20 cellular contexts compared by ENCODE assay signal in genomic region chr17:27539152-27539551, GRCh38.
DNase-seq lines count a peak whose midpoint lies in the region; ATAC-seq and TF ChIP-seq lines count a peak whose summit lies in the region.
"Had no signal": no experiment of that assay in that cellular context is flagged by ENCODE, and none has a peak within 500 bp of the region (broad histone marks: within the 10 kb centered on the region; RNA-seq: fewer than 3 reads in every experiment).

No MANE protein-coding gene starts in this region.

- H2AFZ ChIP-seq in H9 (ENCODE audit: low read length) = no peak overlapping the region

- no peaks in the 10 kb centered on the region for H3K27me3 Mint-ChIP-seq in H9 (ENCODE audit: low read depth)
- H3K27me3 Mint-ChIP-seq in dendritic cell treated with granulocyte-macrophage colony-stimulating factor and Interleukin-4, amounts not matched to agents 40 ng/mL and 50 ng/mL, for 4 days = peaks cover 1% of the 10 kb centered on the region
- H3K27me3 Mint-ChIP-seq: activated CD4-positive, alpha-beta T cell treated with anti-CD3 and anti-CD28 coated beads, Interleukin-2, amount 10 ng/mL, durations not matched to agents 24 days and 14 days; CD4-positive, CD25-positive, alpha-beta regulatory T cell had no signal

- no peak overlapping the region for H2BK15ac ChIP-seq in H9 (ENCODE audit: low read depth, low read length)

- no peak overlapping the region for H3K18ac ChIP-seq in H9 (ENCODE audit: insufficient read length, low read depth, low read length)

- H3K14ac ChIP-seq in H9 (ENCODE audit: insufficient read depth, low read length) = 0 out of 2 replicates have a peak overlapping the region, but pooled peaks have one; percentile 14

- no peak for TF ChIP-seq POLR2A in ovary (IDR thresholded peaks at IDR 0.05)
- no peak for TF ChIP-seq POLR2A in transverse colon (IDR thresholded peaks at IDR 0.05)

- no peak overlapping the region for H4K5ac ChIP-seq in H9 (ENCODE audit: insufficient read length, low read depth, low read length)

- H4K91ac ChIP-seq in H9 (ENCODE audit: insufficient read length, low read depth, low read length) = no peak overlapping the region

- H3K79me1 ChIP-seq in H9 (ENCODE audit: insufficient read depth, low read depth, low read length, poor library complexity, severe bottlenecking) = peaks cover 4% of the 10 kb centered on the region

- TF ChIP-seq EP300 in ovary (IDR thresholded peaks at IDR 0.05) = no peak
- no peak for TF ChIP-seq EP300 in transverse colon (IDR thresholded peaks at IDR 0.05; ENCODE audit: low read depth)

- in situ Hi-C loops in transverse colon (cut with MboI; ENCODE audit: low pct_ligation_motif_present in 1 of 4, low pct_unique_long_range_greater_than_20kb in 1 of 4, low sequenced_read_pairs in 3 of 4) = loop anchor here in 1 of 4 donors (25.0 kb wide), 1 partner anchor 177 kb away; no protein-coding TSS in a partner anchor

- no peaks in the 10 kb centered on the region for H3K9me3 Mint-ChIP-seq in H9
- no peaks in the 10 kb centered on the region for H3K9me3 Mint-ChIP-seq in dendritic cell treated with granulocyte-macrophage colony-stimulating factor and Interleukin-4, amounts not matched to agents 40 ng/mL and 50 ng/mL, for 4 days
- H3K9me3 Mint-ChIP-seq: activated CD4-positive, alpha-beta T cell treated with anti-CD3 and anti-CD28 coated beads, Interleukin-2, amount 10 ng/mL, durations not matched to agents 24 days and 14 days; activated T-helper 2 cell treated with anti-CD3 and anti-CD28 coated beads, Interferon-gamma antibody, Interleukin-2, Interleukin-4, amounts not matched to agents 10 μg/mL and 5 μg/mL and 100 μg/mL, durations not matched to agents 14 hours and 24 hours and 36 hours; CD4-positive, CD25-positive, alpha-beta regulatory T cell; nephron; stimulated activated effector memory CD8-positive, alpha-beta T cell treated with anti-CD3 and anti-CD28 coated beads, Interleukin-12 subunit alpha, Interleukin-12 subunit beta, amount 100 ng/mL, for 72 hours had no signal

- H3K56ac ChIP-seq in H9 (ENCODE audit: insufficient read length, low read depth, low read length) = no peak overlapping the region

- no peaks in the 10 kb centered on the region for H3K9me3 ChIP-seq in H9 (ENCODE audit: control insufficient read depth, low read depth, low read length)
- H3K9me3 ChIP-seq in ovary = no peaks in the 10 kb centered on the region
- no peaks in the 10 kb centered on the region for H3K9me3 ChIP-seq in transverse colon
- H3K9me3 ChIP-seq: breast epithelium, thoracic aorta had no signal

- H4K20me1 ChIP-seq in H9 (ENCODE audit: control insufficient read depth, insufficient read depth, insufficient read length) = no peaks in the 10 kb centered on the region

- no peak overlapping the region for H3K4me2 ChIP-seq in H9 (ENCODE audit: insufficient read depth, insufficient read length, low read length)

- no peak overlapping the region for H3K4ac ChIP-seq in H9 (ENCODE audit: low read depth, low read length)

- no peaks in the 10 kb centered on the region for H3K23me2 ChIP-seq in H9 (ENCODE audit: insufficient read length, low read depth, low read length, poor library complexity, severe bottlenecking)

- H2BK20ac ChIP-seq in H9 (ENCODE audit: low read depth, low read length, poor library complexity, severe bottlenecking) = no peak overlapping the region

- no peak overlapping the region for H2AK5ac ChIP-seq in H9 (ENCODE audit: insufficient read length, low read length)

- H2BK5ac ChIP-seq in H9 (ENCODE audit: insufficient read length, low read length) = no peak overlapping the region

- H3K4me1 ChIP-seq in H9 (ENCODE audit: insufficient read depth, low read length) (no peaks in the 10 kb centered on the region; the same call in 1 of the 2 replicates), ovary (ENCODE audit: insufficient read depth) (peaks cover 27% of the 10 kb centered on the region), transverse colon (peaks cover 36 to 60% (median 47%) of the 10 kb centered on the region in 4 donors)

- H3K4me3 ChIP-seq in ovary (no peak overlapping the region), transverse colon (no peak overlapping the region)
- H3K4me3 ChIP-seq: breast epithelium, SK-N-MC, thoracic aorta had no signal

- peaks cover 7% of the 10 kb centered on the region; the same call in 1 of the 2 replicates for H3K79me2 ChIP-seq in H9 (ENCODE audit: insufficient read depth, low read length)

- H3K27ac Mint-ChIP-seq in H9 = peak overlapping the region in 2 of 3 experiments; percentile 19 to 81; a peak in 2 of 7 replicates
- H3K27ac Mint-ChIP-seq in dendritic cell treated with granulocyte-macrophage colony-stimulating factor and Interleukin-4, amounts not matched to agents 40 ng/mL and 50 ng/mL, for 4 days = peak overlapping the region; percentile 50
- H3K27ac Mint-ChIP-seq: activated T-helper 2 cell treated with anti-CD3 and anti-CD28 coated beads, Interferon-gamma antibody, Interleukin-2, Interleukin-4, amounts not matched to agents 10 μg/mL and 5 μg/mL and 100 μg/mL, durations not matched to agents 14 hours and 24 hours and 36 hours; nephron; stimulated activated effector memory CD8-positive, alpha-beta T cell treated with anti-CD3 and anti-CD28 coated beads, Interleukin-12 subunit alpha, Interleukin-12 subunit beta, amount 100 ng/mL, for 72 hours had no signal

- H3K36me3 Mint-ChIP-seq in H9 (ENCODE audit: insufficient read depth in 1 of 3, low read depth in 3 of 3) = no peaks in the 10 kb centered on the region
- H3K36me3 Mint-ChIP-seq in dendritic cell treated with granulocyte-macrophage colony-stimulating factor and Interleukin-4, amounts not matched to agents 40 ng/mL and 50 ng/mL, for 4 days (ENCODE audit: low read depth) = no peaks in the 10 kb centered on the region
- H3K36me3 Mint-ChIP-seq: CD4-positive, CD25-positive, alpha-beta regulatory T cell had no signal

- H3K4me3 Mint-ChIP-seq in H9 = no peak overlapping the region
- H3K4me3 Mint-ChIP-seq in dendritic cell treated with granulocyte-macrophage colony-stimulating factor and Interleukin-4, amounts not matched to agents 40 ng/mL and 50 ng/mL, for 4 days = no peak overlapping the region
- H3K4me3 Mint-ChIP-seq: activated CD4-positive, alpha-beta T cell treated with anti-CD3 and anti-CD28 coated beads, Interleukin-2, amount 10 ng/mL, durations not matched to agents 24 days and 14 days; CD4-positive, CD25-positive, alpha-beta regulatory T cell; nephron; stimulated activated effector memory CD8-positive, alpha-beta T cell treated with anti-CD3 and anti-CD28 coated beads, Interleukin-12 subunit alpha, Interleukin-12 subunit beta, amount 100 ng/mL, for 72 hours had no signal

- TF ChIP-seq CTCF in H9 (conservative IDR thresholded peaks at IDR 0.05) (no peak), ovary (IDR thresholded peaks at IDR 0.05) (no peak), transverse colon (IDR thresholded peaks at IDR 0.05) (no peak)

- H3K36me3 ChIP-seq in ovary = no peaks in the 10 kb centered on the region
- H3K36me3 ChIP-seq in transverse colon = no peaks in the 10 kb centered on the region
- H3K36me3 ChIP-seq: breast epithelium, thoracic aorta had no signal

- DNase-seq in H9 (no peak), ovary (no peak), transverse colon (no peak), AG20443 (ENCODE audit: low spot score) (no peak), NCI-H1417 (lab: John Stamatoyannopoulos, UW) (no peak)
- DNase-seq: activated CD4-positive, alpha-beta T cell treated with anti-CD3 and anti-CD28 coated beads, Interleukin-2, amount 10 ng/mL, durations not matched to agents 24 days and 14 days; CD4-positive, CD25-positive, alpha-beta regulatory T cell; Karpas-422; NCI-H1694 treated with DMSO at 0.1 percent for 48 hours; NCI-H69; stimulated activated CD4-positive, alpha-beta T cell treated with anti-CD3 and anti-CD28 coated beads, Interleukin-2, amount 100 ng/mL, for 24 hours; T-helper 2 cell had no signal

- no peak overlapping the region for H2BK120ac ChIP-seq in H9 (ENCODE audit: low read depth, low read length, poor library complexity, severe bottlenecking)

- no peak overlapping the region for H3K27ac ChIP-seq in H9 (ENCODE audit: insufficient read length, low read depth, low read length)
- H3K27ac ChIP-seq in ovary = peak overlapping the region; percentile 22 to 81
- H3K27ac ChIP-seq in transverse colon = peak overlapping the region; percentile 54 to 85 (median 70)
- H3K27ac ChIP-seq: SK-N-MC had no signal

- no peak overlapping the region for H2BK12ac ChIP-seq in H9 (ENCODE audit: insufficient read length, low read depth, low read length)

- no peak overlapping the region for H3K23ac ChIP-seq in H9 (ENCODE audit: insufficient read length, low read depth, low read length)

- H3T11ph ChIP-seq in H9 (ENCODE audit: low read length) = no peak overlapping the region

- no peaks in the 10 kb centered on the region for H3K27me3 ChIP-seq in H9 (ENCODE audit: insufficient read depth, low read length)
- no peaks in the 10 kb centered on the region for H3K27me3 ChIP-seq in ovary
- no peaks in the 10 kb centered on the region for H3K27me3 ChIP-seq in transverse colon
- H3K27me3 ChIP-seq: breast epithelium had no signal

- ATAC-seq in HG02885 (IDR thresholded peaks at IDR 0.05; ENCODE audit: poor library complexity, unreplicated experiment) = no peak
- ATAC-seq: stimulated activated effector memory CD8-positive, alpha-beta T cell treated with anti-CD3 and anti-CD28 coated beads, Interleukin-12 subunit alpha, Interleukin-12 subunit beta, amount 100 ng/mL, for 72 hours had no signal

- peaks cover 28 to 35% of the 10 kb centered on the region in 2 experiments for H3K4me1 Mint-ChIP-seq in H9
- H3K4me1 Mint-ChIP-seq in dendritic cell treated with granulocyte-macrophage colony-stimulating factor and Interleukin-4, amounts not matched to agents 40 ng/mL and 50 ng/mL, for 4 days (ENCODE audit: low read depth) = peaks cover 61% of the 10 kb centered on the region

- H4K8ac ChIP-seq in H9 (replicated peaks; ENCODE audit: insufficient read length, low read depth, low read length) = no peak overlapping the region

- no peak overlapping the region for H3K9ac ChIP-seq in H9 (ENCODE audit: extremely low read depth, insufficient read length, low read length)

- intact Hi-C loops in dendritic cell treated with granulocyte-macrophage colony-stimulating factor and Interleukin-4, amounts not matched to agents 40 ng/mL and 50 ng/mL, for 4 days (cut with micrococcal nuclease) = no loop called here
- intact Hi-C loops in ovary (cut with DNase I) = no loop called here
- intact Hi-C loops in transverse colon (cut with DNase I; ENCODE audit: low total_unique reads) = no loop called here

- WGBS in H9 (ENCODE audit: extremely low coverage, insufficient read length, low lambda C conversion rate) = no CpG with 5 or more reads among the region's 8 CpGs
- WGBS in ovary, 3 donors = 95 to 98% (median 96%) methylated on average over 8 of the region's 8 CpGs
- 81% methylated on average over 8 of the region's 8 CpGs; no CpG with 5 or more reads in 1 of the 2 donors for WGBS in transverse colon (ENCODE audit: low coverage in 1 of 2), 2 donors
